ENCODE assay signal across 8 cellular contexts in genomic region chr1:234727018-234727757, GRCh38.
DNase-seq lines count a peak whose midpoint lies in the region; ATAC-seq and TF ChIP-seq lines count a peak whose summit lies in the region.

No MANE protein-coding gene starts in this region.

- no peaks in the 10 kb centered on the region for H3K27me3 Mint-ChIP-seq in activated CD4-positive, alpha-beta memory T cell treated with anti-CD3 and anti-CD28 coated beads, Interleukin-2, amount 10 ng/mL, durations not matched to agents 7 days and 5 days

- peak overlapping the region; percentile 89 for H3K27ac Mint-ChIP-seq in activated CD4-positive, alpha-beta memory T cell treated with anti-CD3 and anti-CD28 coated beads, Interleukin-2, amount 10 ng/mL, durations not matched to agents 7 days and 5 days

- POLR2A ChIA-PET in activated CD4-positive, alpha-beta memory T cell treated with anti-CD3 and anti-CD28 coated beads, Interleukin-2, amount 10 ng/mL, durations not matched to agents 7 days and 5 days (lab: Charles Lee), result interaction anchor here (1.7 to 5.9 kb wide), 4 partner anchors 116 to 285 kb away, joined by 4 to 180 read pairs (median 18); partner anchors contain the start of gene IRF2BP2

- H3K9me2 ChIP-seq in DOHH2 (replicated peaks; ENCODE audit: control insufficient read depth, low read length), result no peaks in the 10 kb centered on the region

- peaks cover 67% of the 10 kb centered on the region for H3K4me1 ChIP-seq in DOHH2 (ENCODE audit: control insufficient read depth, low read length)
- peaks cover 28 to 37% of the 10 kb centered on the region in 2 donors for H3K4me1 ChIP-seq in lung (ENCODE audit: control insufficient read depth in 2 of 2, insufficient read depth in 2 of 2, low read length in 2 of 2)
- peaks cover 17 to 42% of the 10 kb centered on the region in 2 donors for H3K4me1 ChIP-seq in uterus

- DNase-seq in activated CD4-positive, alpha-beta memory T cell treated with anti-CD3 and anti-CD28 coated beads, Interleukin-2, amount 10 ng/mL, durations not matched to agents 7 days and 5 days, result no peak
- no peak for DNase-seq in lung (ENCODE audit: low spot score)
- no peak for DNase-seq in uterus
- DNase-seq in activated effector memory CD4-positive, alpha-beta T cell treated with Interleukin-2 at 50 U/mL for 16 hours, result no peak
- DNase-seq in stimulated activated CD8-positive, alpha-beta memory T cell treated with anti-CD3 and anti-CD28 coated beads, Interleukin-4, amount 100 ng/mL, for 48 hours, result no peak
- DNase-seq in posterior cingulate gyrus, result no peak

- intact Hi-C loops in uterus (cut with DNase I; ENCODE audit: low total_unique reads) (loop anchor here (10.0 kb wide), 2 partner anchors 258 to 348 kb away; no protein-coding TSS in a partner anchor), posterior cingulate gyrus (cut with DNase I) (loop anchor here (10.0 kb wide), 2 partner anchors 192 to 248 kb away; no protein-coding TSS in a partner anchor)

- no peak for TF ChIP-seq POLR2A in uterus (IDR thresholded peaks at IDR 0.05)

- H3K79me2 ChIP-seq in DOHH2 (ENCODE audit: control insufficient read depth, low read length), result no peaks in the 10 kb centered on the region

- H3K36me3 ChIP-seq in DOHH2 (ENCODE audit: control insufficient read depth, low read length) (no peaks in the 10 kb centered on the region), lung (ENCODE audit: control insufficient read depth in 2 of 2, insufficient read depth in 2 of 2, low read length in 2 of 2) (no peaks in the 10 kb centered on the region), uterus (no peaks in the 10 kb centered on the region)

- H3K4me1 Mint-ChIP-seq in activated CD4-positive, alpha-beta memory T cell treated with anti-CD3 and anti-CD28 coated beads, Interleukin-2, amount 10 ng/mL, durations not matched to agents 7 days and 5 days, result peaks cover 99% of the 10 kb centered on the region

- peaks cover 27% of the 10 kb centered on the region for H3K36me3 Mint-ChIP-seq in activated CD4-positive, alpha-beta memory T cell treated with anti-CD3 and anti-CD28 coated beads, Interleukin-2, amount 10 ng/mL, durations not matched to agents 7 days and 5 days (ENCODE audit: low read depth)

- H3K4me3 Mint-ChIP-seq in activated CD4-positive, alpha-beta memory T cell treated with anti-CD3 and anti-CD28 coated beads, Interleukin-2, amount 10 ng/mL, durations not matched to agents 7 days and 5 days, result peak overlapping the region; percentile 76

- H3K9me3 Mint-ChIP-seq in activated CD4-positive, alpha-beta memory T cell treated with anti-CD3 and anti-CD28 coated beads, Interleukin-2, amount 10 ng/mL, durations not matched to agents 7 days and 5 days, result no peaks in the 10 kb centered on the region

- CTCF ChIA-PET in activated CD4-positive, alpha-beta memory T cell treated with anti-CD3 and anti-CD28 coated beads, Interleukin-2, amount 10 ng/mL, durations not matched to agents 7 days and 5 days (lab: Charles Lee), result interaction anchor here (1.2 to 1.3 kb wide), 2 partner anchors 41 to 240 kb away, joined by 4 read pairs; no protein-coding TSS in a partner anchor

- peak; percentile 18 for TF ChIP-seq CTCF in DOHH2 (IDR thresholded peaks at IDR 0.05; ENCODE audit: low read depth, low read length, poor library complexity, severe bottlenecking)
- no peak for TF ChIP-seq CTCF in lung (IDR thresholded peaks at IDR 0.05; ENCODE audit: control extremely low read depth, extremely low read depth)
- TF ChIP-seq CTCF in uterus (IDR thresholded peaks at IDR 0.05), result no peak

- peak overlapping the region; percentile 85 for H3K4me2 ChIP-seq in DOHH2 (ENCODE audit: low read length)

- H4K20me1 ChIP-seq in DOHH2 (ENCODE audit: control insufficient read depth, insufficient read depth, low read depth, low read length), result no peaks in the 10 kb centered on the region

- ATAC-seq in HG03432 (IDR thresholded peaks at IDR 0.05; ENCODE audit: unreplicated experiment) (peak; percentile 28), lung (ENCODE audit: insufficient read depth, low FRiP score) (no peak)

- WGBS in lung, 2 donors, result 57 to 68% methylated on average over 7 of the region's 7 CpGs

- peak overlapping the region; percentile 92 for H3K27ac ChIP-seq in DOHH2 (ENCODE audit: low read depth, low read length)
- peak overlapping the region; percentile 74 to 75 for H3K27ac ChIP-seq in lung (ENCODE audit: low read depth in 1 of 2, low read length in 1 of 2)
- H3K27ac ChIP-seq in uterus, result peak overlapping the region; percentile 96 to 98

- H3K27me3 ChIP-seq in DOHH2 (ENCODE audit: control insufficient read depth, low read length), result no peaks in the 10 kb centered on the region
- no peaks in the 10 kb centered on the region for H3K27me3 ChIP-seq in lung (ENCODE audit: control insufficient read depth, insufficient read depth)
- H3K27me3 ChIP-seq in uterus, result no peaks in the 10 kb centered on the region

- no peaks in the 10 kb centered on the region for H3K9me3 ChIP-seq in DOHH2 (ENCODE audit: control insufficient read depth, insufficient read depth, low read length)
- H3K9me3 ChIP-seq in lung (ENCODE audit: control insufficient read depth in 2 of 2, insufficient read depth in 1 of 2, low read length in 1 of 2), result no peaks in the 10 kb centered on the region
- H3K9me3 ChIP-seq in uterus, result no peaks in the 10 kb centered on the region

- H3F3A ChIP-seq in DOHH2 (ENCODE audit: control insufficient read depth, insufficient read depth), result peaks cover 21% of the 10 kb centered on the region

- H3K4me3 ChIP-seq in DOHH2 (ENCODE audit: low read length) (peak overlapping the region; percentile 64), lung (no peak overlapping the region), uterus (no peak overlapping the region)
